Comparison of ENCODE assay signal across 29 cellular contexts in the genomic region with DNA sequence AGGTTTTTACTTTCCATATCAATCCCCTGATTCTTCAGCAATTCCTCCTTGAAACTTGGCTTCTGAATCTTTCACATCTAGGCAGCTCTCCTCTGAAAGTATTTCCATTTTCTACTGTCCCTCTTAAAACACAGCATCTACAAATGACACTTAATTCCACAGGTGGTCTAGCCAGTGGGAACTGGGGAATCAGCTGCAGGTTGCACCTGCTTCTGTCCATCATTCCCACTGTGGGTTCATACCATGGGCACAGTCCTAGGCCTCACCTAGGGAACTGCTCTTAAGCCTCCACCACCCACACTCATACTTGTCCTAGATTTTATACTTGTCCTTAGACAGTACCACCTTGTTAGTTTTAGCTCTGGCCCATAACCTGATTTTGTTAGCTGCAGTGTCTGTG. TPM values are rescaled to one million over a fixed set of nuclear protein-coding genes. Genes with fewer than 3 reads are reported as not detected.
DNase-seq lines count a peak whose midpoint lies in the region; ATAC-seq and TF ChIP-seq lines count a peak whose summit lies in the region.
"Had no signal": no experiment of that assay in that cellular context is flagged by ENCODE, and none has a peak within 500 bp of the region (broad histone marks: within the 10 kb centered on the region; RNA-seq: fewer than 3 reads in every experiment).

No MANE protein-coding gene starts in this region.

- no peak overlapping the region for H3K27ac ChIP-seq in endodermal cell (ENCODE audit: low read depth, low read length)
- H3K27ac ChIP-seq in body of pancreas = no peak overlapping the region
- H3K27ac ChIP-seq: C4-2B, esophagus squamous epithelium, gastrocnemius medialis, stomach, WERI-Rb-1 had no signal

- intact Hi-C loops in body of pancreas (cut with DNase I) = no loop called here

- H3K4me3 ChIP-seq in endodermal cell (ENCODE audit: low read length) (no peak overlapping the region), body of pancreas (no peak overlapping the region)
- H3K4me3 ChIP-seq: esophagus squamous epithelium, gastrocnemius medialis, HAP-1, stomach, tibial nerve had no signal

- H3K4me1 ChIP-seq in endodermal cell (ENCODE audit: control insufficient read depth, insufficient read depth, low read length) (no peaks in the 10 kb centered on the region), body of pancreas (peaks cover 33% of the 10 kb centered on the region)

- ATAC-seq in stimulated activated memory B cell treated with anti-CD40 and anti-IgM and Interleukin-4, amounts not matched to agents 10 μg/mL and 1 μg/mL and 100 μg/mL, for 72 hours = no peak
- ATAC-seq in body of pancreas = no peak
- no peak for ATAC-seq in HG03039 (IDR thresholded peaks at IDR 0.05; ENCODE audit: unreplicated experiment)
- ATAC-seq: gastrocnemius medialis had no signal

- H3K9me3 ChIP-seq in endodermal cell (ENCODE audit: control insufficient read depth, low read length) (no peaks in the 10 kb centered on the region), body of pancreas (no peaks in the 10 kb centered on the region)
- H3K9me3 ChIP-seq: esophagus squamous epithelium, gastrocnemius medialis, HAP-1, stomach, tibial nerve had no signal

- no peak overlapping the region for H3K9ac ChIP-seq in endodermal cell (ENCODE audit: extremely low read depth, low read length, poor library complexity, severe bottlenecking)

- H3K27ac Mint-ChIP-seq in IgD-negative memory B cell (peak overlapping the region in 1 of 3 donors; percentile 22), endodermal cell (no peak overlapping the region)
- H3K27ac Mint-ChIP-seq in stimulated activated memory B cell treated with anti-CD40 and anti-IgM and Interleukin-4, amounts not matched to agents 10 μg/mL and 1 μg/mL and 100 μg/mL, for 72 hours = peak overlapping the region; percentile 80
- H3K27ac Mint-ChIP-seq: activated CD4-positive, alpha-beta memory T cell treated with anti-CD3 and anti-CD28 coated beads, Interleukin-2, amount 10 ng/mL, durations not matched to agents 7 days and 5 days had no signal

- H3K27me3 ChIP-seq in endodermal cell (ENCODE audit: control insufficient read depth, insufficient read depth, low read length, poor library complexity, severe bottlenecking) (peaks cover 86% of the 10 kb centered on the region), body of pancreas (no peaks in the 10 kb centered on the region)
- H3K27me3 ChIP-seq: tibial nerve had no signal

- TF ChIP-seq POLR2A in body of pancreas (IDR thresholded peaks at IDR 0.05) = no peak

- peaks cover 19% of the 10 kb centered on the region for H3K27me3 Mint-ChIP-seq in IgD-negative memory B cell
- peaks cover 81% of the 10 kb centered on the region for H3K27me3 Mint-ChIP-seq in endodermal cell (ENCODE audit: insufficient read depth)
- H3K27me3 Mint-ChIP-seq in stimulated activated memory B cell treated with anti-CD40 and anti-IgM and Interleukin-4, amounts not matched to agents 10 μg/mL and 1 μg/mL and 100 μg/mL, for 72 hours = peaks cover 13% of the 10 kb centered on the region

- H3K4me1 Mint-ChIP-seq in IgD-negative memory B cell (peaks cover 16 to 24% (median 21%) of the 10 kb centered on the region in 3 donors), endodermal cell (peaks cover 13% of the 10 kb centered on the region)
- H3K4me1 Mint-ChIP-seq in stimulated activated memory B cell treated with anti-CD40 and anti-IgM and Interleukin-4, amounts not matched to agents 10 μg/mL and 1 μg/mL and 100 μg/mL, for 72 hours = peaks cover 57% of the 10 kb centered on the region

- no peak for TF ChIP-seq CTCF in endodermal cell (conservative IDR thresholded peaks at IDR 0.05)
- no peak for TF ChIP-seq CTCF in body of pancreas (IDR thresholded peaks at IDR 0.05)

- peak; percentile 28 for DNase-seq in activated CD8-positive, alpha-beta memory T cell treated with anti-CD3 and anti-CD28 coated beads, Interleukin-2, amount 50 U/mL, for 48 hours
- no peak for DNase-seq in activated CD8-positive, alpha-beta memory T cell treated with anti-CD3 and anti-CD28 coated beads for 24 hours
- peak; percentile 8 for DNase-seq in endodermal cell
- no peak for DNase-seq in stimulated activated CD8-positive, alpha-beta memory T cell treated with anti-CD3 and anti-CD28 coated beads, Interleukin-4, amount 100 ng/mL, for 48 hours
- DNase-seq in body of pancreas = no peak
- DNase-seq: 8988T; activated CD4-positive, alpha-beta memory T cell treated with anti-CD3 and anti-CD28 coated beads, Interleukin-2, amount 10 ng/mL, durations not matched to agents 7 days and 5 days; activated naive CD4-positive, alpha-beta T cell treated with Interleukin-2 at 50 U/mL for 16 hours; activated T-cell treated with anti-CD3 and anti-CD28 coated beads, Interleukin-2, amount 50 U/mL, for 1 hour; Calu3; effector memory CD4-positive, alpha-beta T cell; esophagus squamous epithelium; gastrocnemius medialis; MV-4-11; NCI-H1694; NCI-H2171; NCI-H524 treated with DMSO at 0.1 percent for 48 hours; nucleus accumbens; retina; stimulated activated CD4-positive, alpha-beta T cell treated with anti-CD3 and anti-CD28 coated beads, Interleukin-12 subunit alpha, Interleukin-12 subunit beta, amount 100 ng/mL, for 4 hours; stimulated activated CD4-positive, alpha-beta T cell treated with anti-CD3 and anti-CD28 coated beads, Interleukin-4, amount 100 ng/mL, for 4 hours; stomach; WERI-Rb-1 had no signal

- H3K36me3 Mint-ChIP-seq in IgD-negative memory B cell = no peaks in the 10 kb centered on the region
- H3K36me3 Mint-ChIP-seq in endodermal cell (ENCODE audit: low read depth) = peaks cover 2% of the 10 kb centered on the region
- H3K36me3 Mint-ChIP-seq in stimulated activated memory B cell treated with anti-CD40 and anti-IgM and Interleukin-4, amounts not matched to agents 10 μg/mL and 1 μg/mL and 100 μg/mL, for 72 hours = no peaks in the 10 kb centered on the region

- H3K4me3 Mint-ChIP-seq in IgD-negative memory B cell (peak overlapping the region in 3 of 4 donors; percentile 7 to 63 (median 57)), endodermal cell (no peak overlapping the region)
- H3K4me3 Mint-ChIP-seq in stimulated activated memory B cell treated with anti-CD40 and anti-IgM and Interleukin-4, amounts not matched to agents 10 μg/mL and 1 μg/mL and 100 μg/mL, for 72 hours = peak overlapping the region; percentile 64
- H3K4me3 Mint-ChIP-seq: activated CD4-positive, alpha-beta memory T cell treated with anti-CD3 and anti-CD28 coated beads, Interleukin-2, amount 10 ng/mL, durations not matched to agents 7 days and 5 days had no signal

- H3K36me3 ChIP-seq in endodermal cell (ENCODE audit: control insufficient read depth, insufficient read depth, low read length) = no peaks in the 10 kb centered on the region
- H3K36me3 ChIP-seq in body of pancreas (replicated peaks in 1 of 2; ENCODE audit: insufficient read depth in 1 of 2, low read depth in 2 of 2) = no peaks in the 10 kb centered on the region
- H3K36me3 ChIP-seq: gastrocnemius medialis had no signal

- no peaks in the 10 kb centered on the region for H3K9me3 Mint-ChIP-seq in IgD-negative memory B cell
- no peaks in the 10 kb centered on the region for H3K9me3 Mint-ChIP-seq in endodermal cell
- H3K9me3 Mint-ChIP-seq in stimulated activated memory B cell treated with anti-CD40 and anti-IgM and Interleukin-4, amounts not matched to agents 10 μg/mL and 1 μg/mL and 100 μg/mL, for 72 hours = no peaks in the 10 kb centered on the region
- H3K9me3 Mint-ChIP-seq: activated CD4-positive, alpha-beta memory T cell treated with anti-CD3 and anti-CD28 coated beads, Interleukin-2, amount 10 ng/mL, durations not matched to agents 7 days and 5 days had no signal

RNA-seq across cellular contexts. Expression of a gene that starts 2.2 kb away (rescaled TPM):
- polyA plus RNA-seq in IgD-negative memory B cell = 0.74 TPM
- total RNA-seq in endodermal cell (1 to 10 TPM; 5.4 to 7.6 TPM), body of pancreas (1 to 10 TPM in 1 of 2 donors, under 1 TPM in 1; 0.33 to 3.1 TPM)
- polyA plus RNA-seq in endodermal cell (2013, experiment 1 of 2) = 34.7 TPM
- 26.7 TPM for polyA plus RNA-seq in endodermal cell (2013, experiment 2 of 2)

RNA-seq across cellular contexts. Expression of a gene that starts 3.0 kb away (rescaled TPM):
- 48.9 TPM for polyA plus RNA-seq in IgD-negative memory B cell
- total RNA-seq in endodermal cell (10 to 100 TPM; 12.9 to 15.1 TPM), body of pancreas (10 to 100 TPM in 1 of 2 donors, 1 to 10 TPM in 1; 9.2 to 15.3 TPM)
- 9.7 TPM for polyA plus RNA-seq in endodermal cell (2013, experiment 1 of 2)
- polyA plus RNA-seq in endodermal cell (2013, experiment 2 of 2) = 8.9 TPM

RNA-seq across cellular contexts. Expression of a gene that starts 21.8 kb away (rescaled TPM):
- polyA plus RNA-seq in IgD-negative memory B cell = 34.4 TPM
- total RNA-seq in endodermal cell = 10 to 100 TPM; 32.8 to 38.9 TPM
- polyA plus RNA-seq in endodermal cell (2013, experiment 1 of 2) = 27.5 TPM
- 26.4 TPM for polyA plus RNA-seq in endodermal cell (2013, experiment 2 of 2)
- 10 to 100 TPM; 14.3 to 14.5 TPM for total RNA-seq in body of pancreas

RNA-seq across cellular contexts. Expression of a gene that starts 22.0 kb away (rescaled TPM):
- 108 TPM for polyA plus RNA-seq in IgD-negative memory B cell
- total RNA-seq in endodermal cell = 10 to 100 TPM; 76.3 to 88.9 TPM
- 120 TPM for polyA plus RNA-seq in endodermal cell (2013, experiment 1 of 2)
- polyA plus RNA-seq in endodermal cell (2013, experiment 2 of 2) = 105 TPM
- total RNA-seq in body of pancreas = 100 to 1,000 TPM in 1 of 2 donors, 10 to 100 TPM in 1; 82.5 to 170 TPM

RNA-seq across cellular contexts. Expression of a gene that starts 25.5 kb away (rescaled TPM):
- 0.70 TPM for polyA plus RNA-seq in IgD-negative memory B cell
- total RNA-seq in endodermal cell (1 to 10 TPM in 1 of 2 donors, under 1 TPM in 1; 0.93 to 1.1 TPM), body of pancreas (1 to 10 TPM in 1 of 2 donors, not detected in 1; 2.0 TPM)
- polyA plus RNA-seq in endodermal cell (2013, experiment 1 of 2) = 0.64 TPM
- 0.41 TPM for polyA plus RNA-seq in endodermal cell (2013, experiment 2 of 2)

Comparison
In these comparisons a context has a peak if more than half of its experiments do, and no peak if none do; other contexts are left out.
1. DNase-seq: peak in activated CD8-positive, alpha-beta memory T cell treated with anti-CD3 and anti-CD28 coated beads, Interleukin-2, amount 50 U/mL, for 48 hours (single experiment) and endodermal cell (single experiment); none in activated CD8-positive, alpha-beta memory T cell treated with anti-CD3 and anti-CD28 coated beads for 24 hours (single experiment), stimulated activated CD8-positive, alpha-beta memory T cell treated with anti-CD3 and anti-CD28 coated beads, Interleukin-4, amount 100 ng/mL, for 48 hours (single experiment) and body of pancreas (0 of 4).